Comparison of ENCODE assay signal across 8 cellular contexts in genomic region chr19:1929051-1929742, GRCh38. TPM values are rescaled to one million over a fixed set of nuclear protein-coding genes. Genes with fewer than 3 reads are reported as not detected.
A peak's percentile ranks its signal among the peaks of the same experiment; 100 is the strongest.
DNase-seq lines count a peak whose midpoint lies in the region; ATAC-seq and TF ChIP-seq lines count a peak whose summit lies in the region.

No MANE protein-coding gene starts in this region.

- no peaks in the 10 kb centered on the region for H3K36me3 ChIP-seq in PC-3 (ENCODE audit: low read depth, low read length)

- no peaks in the 10 kb centered on the region for H3K9me2 ChIP-seq in PC-3 (replicated peaks; ENCODE audit: low read length)

- TF ChIP-seq CTCF in PC-3 (conservative IDR thresholded peaks at IDR 0.05; ENCODE audit: low read depth, low read length) (peak; percentile 70), fibroblast of mammary gland (conservative IDR thresholded peaks at IDR 0.05; ENCODE audit: control insufficient read depth, insufficient read depth, low read depth, low read length) (peak; percentile 74), nephron (IDR thresholded peaks at IDR 0.05; ENCODE audit: unreplicated experiment in 3 of 3) (peak; percentile 73 to 90 (median 84))

- peaks cover 8% of the 10 kb centered on the region; the same call in 1 of the 2 replicates for H3K4me1 ChIP-seq in PC-3 (ENCODE audit: insufficient read depth, low read length)

- BruUV-seq in PC-3 (replicated peaks; lab: Mats Ljungman, UMichigan) = no TSS peak

- peak overlapping the region; percentile 31 for H3K9ac ChIP-seq in PC-3 (ENCODE audit: low read length)

- no peaks in the 10 kb centered on the region for H3F3A ChIP-seq in PC-3 (ENCODE audit: low read length, unreplicated experiment)

- H3K27ac ChIP-seq in PC-3 (ENCODE audit: low read length) = no peak overlapping the region

- peaks cover 4% of the 10 kb centered on the region for H3K36me3 Mint-ChIP-seq in nephron (ENCODE audit: low read depth)

- DNase-seq in HT1080 (ENCODE audit: low read depth) (peak; percentile 64), PC-3 (peak; percentile 76), fibroblast of mammary gland (ENCODE audit: low read depth) (peak; percentile 66), SKM-1 treated with dmso at 0.1 percent for 144 hours (lab: John Stamatoyannopoulos, UW; ENCODE audit: unreplicated experiment) (no peak)
- peak; percentile 92 to 93 for DNase-seq in activated T-cell treated with anti-CD3 and anti-CD28 coated beads, Interleukin-2, amount 50 U/mL, for 48 hours
- DNase-seq in stimulated activated naive CD4-positive, alpha-beta T cell treated with Interleukin-2 at 50 U/mL for 16 hours (lab: John Stamatoyannopoulos, UW) = peak; percentile 62

- CTCF ChIA-PET in PC-3 (lab: Charles Lee) = interaction anchor here (1.0 kb wide), 1 partner anchor 65 kb away, joined by 3 read pairs; no protein-coding TSS in a partner anchor

- H3K27me3 Mint-ChIP-seq in nephron (ENCODE audit: low read depth) = peaks cover 15% of the 10 kb centered on the region

- intact Hi-C loops in PC-3 (cut with micrococcal nuclease) = no loop called here

- no peaks in the 10 kb centered on the region for H3K9me3 ChIP-seq in PC-3 (ENCODE audit: low read length)

- ATAC-seq in PC-3 = peak; percentile 80

- H3K4me1 Mint-ChIP-seq in nephron = peaks cover 10% of the 10 kb centered on the region

- POLR2A ChIA-PET in PC-3 (lab: Charles Lee; ENCODE audit: unreplicated experiment) = no interaction called here

- H3K4me2 ChIP-seq in PC-3 (ENCODE audit: low read length) = peak overlapping the region; percentile 92

- no peaks in the 10 kb centered on the region for H3K9me3 Mint-ChIP-seq in nephron

- peak overlapping the region; percentile 45; the same call in 1 of the 2 replicates for H3K4me3 ChIP-seq in GM08714 (ENCODE audit: low read length)
- H3K4me3 ChIP-seq in PC-3 (ENCODE audit: low read length) = peak overlapping the region; percentile 67
- peak overlapping the region; percentile 13 for H3K4me3 ChIP-seq in fibroblast of mammary gland (ENCODE audit: control insufficient read depth, low read depth, low read length)

- no peaks in the 10 kb centered on the region for H3K79me2 ChIP-seq in PC-3 (ENCODE audit: low read length)

- no peaks in the 10 kb centered on the region for H3K27me3 ChIP-seq in PC-3 (ENCODE audit: low read length)

- peak overlapping the region; percentile 56 to 70 (median 66) for H3K4me3 Mint-ChIP-seq in nephron

- no peak overlapping the region for H3K27ac Mint-ChIP-seq in nephron

- H4K20me1 ChIP-seq in PC-3 (ENCODE audit: low read length) = no peaks in the 10 kb centered on the region

- H2AFZ ChIP-seq in PC-3 (ENCODE audit: low read length) = peak overlapping the region; percentile 89

RNA-seq across cellular contexts. Expression of gene CSNK1G2, which starts 11.8 kb away (rescaled TPM):
- total RNA-seq in HT1080 (2014; rRNA removed; shearing (Covaris generic)) = 91.9 and 111 TPM in 2 replicates
- polyA plus RNA-seq in HT1080 (2015; cell fraction: cytosol; rRNA removed) = 55.0 and 65.3 TPM in 2 replicates
- polyA plus RNA-seq in HT1080 (2015; cell fraction: nucleus; rRNA removed) = 185 and 274 TPM in 2 replicates
- 83.6 and 106 TPM in 2 replicates for total RNA-seq in PC-3 (2014; rRNA removed)

RNA-seq across cellular contexts. Expression of gene ADAT3, which starts 24.0 kb away (rescaled TPM):
- 10.1 and 15.8 TPM in 2 replicates for total RNA-seq in HT1080 (2014; rRNA removed; shearing (Covaris generic))
- polyA plus RNA-seq in HT1080 (2015; cell fraction: cytosol; rRNA removed) = 8.4 and 11.2 TPM in 2 replicates
- 6.6 and 7.1 TPM in 2 replicates for polyA plus RNA-seq in HT1080 (2015; cell fraction: nucleus; rRNA removed)
- 8.4 and 10.3 TPM in 2 replicates for total RNA-seq in PC-3 (2014; rRNA removed)

RNA-seq across cellular contexts. Expression of gene SCAMP4, which starts 24.0 kb away (rescaled TPM):
- 31.8 and 43.5 TPM in 2 replicates for total RNA-seq in HT1080 (2014; rRNA removed; shearing (Covaris generic))
- 50.1 and 79.7 TPM in 2 replicates for polyA plus RNA-seq in HT1080 (2015; cell fraction: cytosol; rRNA removed)
- 50.2 and 57.9 TPM in 2 replicates for polyA plus RNA-seq in HT1080 (2015; cell fraction: nucleus; rRNA removed)
- 61.5 and 73.7 TPM in 2 replicates for total RNA-seq in PC-3 (2014; rRNA removed)

RNA-seq across cellular contexts. Expression of gene ABHD17A, which starts 43.9 kb away (rescaled TPM):
- total RNA-seq in HT1080 (2014; rRNA removed; shearing (Covaris generic)) = 216 and 229 TPM in 2 replicates
- 105 and 124 TPM in 2 replicates for polyA plus RNA-seq in HT1080 (2015; cell fraction: cytosol; rRNA removed)
- polyA plus RNA-seq in HT1080 (2015; cell fraction: nucleus; rRNA removed) = 80.3 and 83.3 TPM in 2 replicates
- total RNA-seq in PC-3 (2014; rRNA removed) = 101 and 102 TPM in 2 replicates

Comparison
In these comparisons a context has a peak if more than half of its experiments do, and no peak if none do; other contexts are left out.
1. H3K4me3 ChIP-seq: peak in every context shown above with its lines; median percentile 67 in PC-3; 45 in GM08714; 13 in fibroblast of mammary gland.